ENCODE assay signal across 8 cellular contexts in the genomic region with DNA sequence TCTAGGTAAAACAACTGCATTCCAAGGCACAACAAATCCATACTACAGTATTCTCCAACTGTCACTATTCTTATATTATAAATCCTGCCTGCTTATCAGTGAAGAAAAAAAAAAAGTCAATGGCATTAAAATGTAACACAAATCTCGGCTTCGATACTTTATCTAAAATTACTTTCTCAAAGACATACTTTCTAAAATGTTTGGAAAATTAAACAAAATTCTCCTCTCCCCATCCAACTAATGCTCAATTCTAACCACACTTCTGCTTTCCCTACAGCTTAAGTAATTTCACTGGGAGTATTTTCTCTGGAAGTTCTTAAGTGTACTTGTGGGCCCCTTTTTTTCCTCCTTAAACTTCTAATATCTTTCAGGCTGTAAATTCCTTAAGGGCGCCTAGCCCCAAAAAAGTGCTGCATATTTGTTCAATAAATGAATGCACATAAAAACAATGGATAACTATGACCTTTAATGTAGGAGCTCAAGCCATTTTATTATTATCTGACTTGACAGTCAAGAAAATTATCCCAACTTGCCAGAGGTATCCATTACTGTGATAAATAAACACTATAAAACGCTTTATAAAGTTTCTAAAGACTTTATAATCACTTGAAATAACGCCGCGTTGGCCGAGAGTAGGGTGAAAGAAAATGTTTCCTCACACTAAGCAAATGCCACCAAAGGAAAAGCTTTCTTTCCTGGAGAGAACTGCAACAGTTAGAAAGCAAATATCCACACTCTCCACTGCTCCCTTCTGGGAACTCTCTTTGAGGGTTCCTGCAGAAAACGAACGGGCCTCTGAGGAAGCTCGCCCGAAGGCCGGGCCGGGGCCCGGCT. TPM values are rescaled to one million over a fixed set of nuclear protein-coding genes. Genes with fewer than 3 reads are reported as not detected.
DNase-seq lines count a peak whose midpoint lies in the region; ATAC-seq and TF ChIP-seq lines count a peak whose summit lies in the region.

No MANE protein-coding gene starts in this region.

- no peak for TF ChIP-seq POLR2A in GM18505 (IDR thresholded peaks at IDR 0.05; ENCODE audit: borderline replicate concordance, extremely low read depth, insufficient read depth, insufficient read length)

- no peaks in the 10 kb centered on the region for H3K9me3 Mint-ChIP-seq in progenitor cell of endocrine pancreas (ENCODE audit: low read depth)

- H3K4me1 ChIP-seq in RWPE2 (ENCODE audit: insufficient read depth, poor library complexity, severe bottlenecking) = peaks cover 20% of the 10 kb centered on the region

- TF ChIP-seq CTCF in RWPE2 (IDR thresholded peaks at IDR 0.05; ENCODE audit: poor library complexity, severe bottlenecking) (no peak), progenitor cell of endocrine pancreas (IDR thresholded peaks at IDR 0.05; ENCODE audit: unreplicated experiment) (no peak)

- no peaks in the 10 kb centered on the region for H3K9me3 ChIP-seq in RWPE2 (ENCODE audit: severe bottlenecking)

- DNase-seq in NCI-H510A treated with DMSO at 0.1 percent for 48 hours (lab: John Stamatoyannopoulos, UW) (peak; percentile 50), NCI-H510A (lab: John Stamatoyannopoulos, UW) (no peak), RWPE2 (ENCODE audit: low spot score) (no peak), fibroblast of gingiva (ENCODE audit: low read depth) (peak; percentile 37), progenitor cell of endocrine pancreas (ENCODE audit: low spot score, unreplicated experiment) (no peak), SHP77 (lab: John Stamatoyannopoulos, UW) (no peak)

- peak overlapping the region; percentile 72 for H3K4me3 ChIP-seq in RWPE2 (ENCODE audit: severe bottlenecking)

- no peaks in the 10 kb centered on the region for H3K27me3 Mint-ChIP-seq in progenitor cell of endocrine pancreas

- H3K27ac ChIP-seq in RWPE2 (ENCODE audit: poor library complexity, severe bottlenecking) = peak overlapping the region; percentile 41

- H3K36me3 Mint-ChIP-seq in progenitor cell of endocrine pancreas (ENCODE audit: insufficient read depth) = no peaks in the 10 kb centered on the region

- H3K4me1 Mint-ChIP-seq in progenitor cell of endocrine pancreas (ENCODE audit: low read depth) = peaks cover 15% of the 10 kb centered on the region

- no peaks in the 10 kb centered on the region for H3K27me3 ChIP-seq in RWPE2 (ENCODE audit: insufficient read depth, poor library complexity, severe bottlenecking)

- H3K27ac Mint-ChIP-seq in progenitor cell of endocrine pancreas = peak overlapping the region; percentile 35

- ATAC-seq in RWPE2 (ENCODE audit: low read depth) (peak; percentile 62; the same call in 2 of the 3 replicates), GM18505 (IDR thresholded peaks at IDR 0.05; ENCODE audit: unreplicated experiment) (no peak), GM21447 (IDR thresholded peaks at IDR 0.05; ENCODE audit: unreplicated experiment) (no peak)

- peak overlapping the region; percentile 89 for H3K4me3 Mint-ChIP-seq in progenitor cell of endocrine pancreas (ENCODE audit: low read depth)

- H3K36me3 ChIP-seq in RWPE2 (ENCODE audit: low read depth) = no peaks in the 10 kb centered on the region

RNA-seq across cellular contexts. Expression of a gene that starts 1.0 kb away (rescaled TPM):
- total RNA-seq in progenitor cell of endocrine pancreas = 28.3 and 28.9 TPM in 2 replicates

RNA-seq across cellular contexts. Expression of a gene that starts 37.9 kb away (rescaled TPM):
- total RNA-seq in progenitor cell of endocrine pancreas = 20.1 and 22.2 TPM in 2 replicates

Comparison
In these comparisons a context has a peak if more than half of its experiments do, and no peak if none do; other contexts are left out.
1. DNase-seq: peak in NCI-H510A treated with DMSO at 0.1 percent for 48 hours (single experiment) and fibroblast of gingiva (single experiment); none in NCI-H510A (single experiment), RWPE2 (single experiment), progenitor cell of endocrine pancreas (single experiment) and SHP77 (0 of 2).